Comparison of ENCODE assay signal across 1 cellular context in the genomic region with DNA sequence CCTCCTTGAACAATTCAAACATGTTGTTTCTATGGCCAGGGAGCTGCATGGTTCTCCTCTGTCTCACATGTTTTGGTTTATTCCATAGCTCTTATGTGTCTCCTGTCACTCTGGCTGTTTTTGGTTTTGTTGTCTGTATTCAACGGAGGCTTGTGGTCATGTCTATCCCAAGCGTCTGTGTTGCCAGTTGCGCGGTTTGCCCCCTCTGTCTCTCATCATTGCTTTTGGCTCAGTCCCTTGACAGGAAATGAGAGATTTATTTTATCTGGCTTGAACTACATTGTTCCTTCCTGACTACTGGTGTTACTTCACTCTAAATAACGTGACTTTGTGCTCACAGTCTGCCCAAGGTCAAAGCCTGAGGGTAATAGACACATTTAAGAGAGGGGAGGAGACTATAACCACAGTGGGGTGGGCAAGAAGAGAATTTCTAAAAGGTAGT.
TF ChIP-seq lines count a peak whose summit lies in the region.

No MANE protein-coding gene starts in this region.

TF ChIP-seq in endothelial cell of umbilical vein, 7 proteins besides CTCF, POLR2A, EP300 and RAD21 (continued from another document):
- no peak for TF ChIP-seq EZH2 (IDR thresholded peaks at IDR 0.05; ENCODE audit: borderline replicate concordance, low read depth, low read length, severe bottlenecking)
